Comparison of ENCODE assay signal across 1 cellular context in the genomic region with DNA sequence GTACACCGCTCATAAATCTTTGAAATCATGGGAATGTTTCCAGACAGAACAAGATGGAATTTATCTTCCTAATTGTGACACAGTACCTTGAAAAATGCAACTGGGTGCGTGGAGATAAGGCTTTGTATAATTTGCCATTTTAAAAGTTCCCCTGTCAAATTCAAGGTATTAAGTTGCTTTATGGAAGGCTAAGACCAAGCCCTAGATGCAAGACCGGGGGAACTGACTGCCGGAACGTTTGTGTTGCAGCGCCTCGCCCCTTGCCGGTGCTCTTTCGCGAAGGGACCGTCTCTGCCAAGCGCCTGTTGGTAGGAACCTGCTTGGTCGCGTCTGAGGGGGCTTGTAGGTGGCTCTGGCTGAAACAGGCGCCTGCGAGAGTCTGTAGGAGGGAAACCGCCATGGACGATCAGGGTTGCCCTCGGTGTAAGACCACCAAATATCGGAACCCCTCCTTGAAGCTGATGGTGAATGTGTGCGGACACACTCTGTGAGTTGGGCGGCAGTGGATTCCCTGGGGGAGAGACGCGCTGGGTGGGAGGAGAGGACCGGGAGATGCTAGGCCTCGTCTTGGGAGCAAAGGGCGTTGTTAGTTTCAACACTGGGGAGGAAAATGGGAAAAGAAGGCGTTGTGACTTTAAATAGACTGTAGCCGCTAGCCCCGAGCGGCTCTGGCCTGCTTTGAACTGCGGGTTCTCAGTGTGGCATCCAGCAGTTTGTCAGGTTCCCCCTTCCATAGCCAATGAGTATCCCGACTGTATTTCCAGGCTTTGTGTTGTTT.
TF ChIP-seq lines count a peak whose summit lies in the region.

A gene (plus strand): TSS at position 297 of the 778 bp plus-strand sequence. CDS start 102 bp downstream, at position 399.

TF ChIP-seq in GM23338, 12 proteins besides CTCF, POLR2A, EP300 and RAD21 (continued from another document):
- TF ChIP-seq, protein P1, sequence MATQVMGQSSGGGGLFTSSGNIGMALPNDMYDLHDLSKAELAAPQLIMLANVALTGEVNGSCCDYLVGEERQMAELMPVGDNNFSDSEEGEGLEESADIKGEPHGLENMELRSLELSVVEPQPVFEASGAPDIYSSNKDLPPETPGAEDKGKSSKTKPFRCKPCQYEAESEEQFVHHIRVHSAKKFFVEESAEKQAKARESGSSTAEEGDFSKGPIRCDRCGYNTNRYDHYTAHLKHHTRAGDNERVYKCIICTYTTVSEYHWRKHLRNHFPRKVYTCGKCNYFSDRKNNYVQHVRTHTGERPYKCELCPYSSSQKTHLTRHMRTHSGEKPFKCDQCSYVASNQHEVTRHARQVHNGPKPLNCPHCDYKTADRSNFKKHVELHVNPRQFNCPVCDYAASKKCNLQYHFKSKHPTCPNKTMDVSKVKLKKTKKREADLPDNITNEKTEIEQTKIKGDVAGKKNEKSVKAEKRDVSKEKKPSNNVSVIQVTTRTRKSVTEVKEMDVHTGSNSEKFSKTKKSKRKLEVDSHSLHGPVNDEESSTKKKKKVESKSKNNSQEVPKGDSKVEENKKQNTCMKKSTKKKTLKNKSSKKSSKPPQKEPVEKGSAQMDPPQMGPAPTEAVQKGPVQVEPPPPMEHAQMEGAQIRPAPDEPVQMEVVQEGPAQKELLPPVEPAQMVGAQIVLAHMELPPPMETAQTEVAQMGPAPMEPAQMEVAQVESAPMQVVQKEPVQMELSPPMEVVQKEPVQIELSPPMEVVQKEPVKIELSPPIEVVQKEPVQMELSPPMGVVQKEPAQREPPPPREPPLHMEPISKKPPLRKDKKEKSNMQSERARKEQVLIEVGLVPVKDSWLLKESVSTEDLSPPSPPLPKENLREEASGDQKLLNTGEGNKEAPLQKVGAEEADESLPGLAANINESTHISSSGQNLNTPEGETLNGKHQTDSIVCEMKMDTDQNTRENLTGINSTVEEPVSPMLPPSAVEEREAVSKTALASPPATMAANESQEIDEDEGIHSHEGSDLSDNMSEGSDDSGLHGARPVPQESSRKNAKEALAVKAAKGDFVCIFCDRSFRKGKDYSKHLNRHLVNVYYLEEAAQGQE (IDR thresholded peaks at IDR 0.05; ENCODE audit: unreplicated experiment): peak; percentile 16
- TF ChIP-seq STAT1 (IDR thresholded peaks at IDR 0.05; ENCODE audit: unreplicated experiment): no peak
- TF ChIP-seq CREB1 (CRISPR knock-in tag; IDR thresholded peaks at IDR 0.05; ENCODE audit: low read depth): peak; percentile 58
TF ChIP-seq in GM23338: peak in this region for 3.
